In genomic region chr15:40436116-40436891, GRCh38 we compare ENCODE assay signal across 8 cellular contexts. TPM values are rescaled to one million over a fixed set of nuclear protein-coding genes. Genes with fewer than 3 reads are reported as not detected.
DNase-seq lines count a peak whose midpoint lies in the region; ATAC-seq and TF ChIP-seq lines count a peak whose summit lies in the region.

No MANE protein-coding gene starts in this region.

- H3K79me2 ChIP-seq in ACC112 (ENCODE audit: control insufficient read depth, insufficient read depth, low read length, unreplicated experiment), result no peaks in the 10 kb centered on the region

- H3K4me3 Mint-ChIP-seq in brain, result peak overlapping the region; percentile 78 to 95 (median 83)

- H3K36me3 ChIP-seq in ACC112 (ENCODE audit: insufficient read depth, low read length) (no peaks in the 10 kb centered on the region), H7 (replicated peaks; ENCODE audit: control insufficient read depth, insufficient read depth, low read length) (no peaks in the 10 kb centered on the region), mesodermal cell (ENCODE audit: control insufficient read depth, insufficient read depth, low read length) (no peaks in the 10 kb centered on the region)

- H3K27me3 ChIP-seq in ACC112 (ENCODE audit: insufficient read depth, low read length) (peaks cover 42% of the 10 kb centered on the region), H7 (ENCODE audit: control insufficient read depth, insufficient read depth, low read length) (peaks cover 29% of the 10 kb centered on the region)

- no peaks in the 10 kb centered on the region for H3K36me3 Mint-ChIP-seq in brain

- no peaks in the 10 kb centered on the region for H3K9me3 Mint-ChIP-seq in brain

- DNase-seq in H7 (peak; percentile 89), COLO829 (ENCODE audit: low spot score) (no peak)

- H2AFZ ChIP-seq in ACC112 (ENCODE audit: low read length, unreplicated experiment), result peak overlapping the region; percentile 77

- no peak for ATAC-seq in GM21381 (IDR thresholded peaks at IDR 0.05; ENCODE audit: unreplicated experiment)
- ATAC-seq in GM21619 (IDR thresholded peaks at IDR 0.05; ENCODE audit: unreplicated experiment), result no peak
- ATAC-seq in HG03571 (IDR thresholded peaks at IDR 0.05; ENCODE audit: unreplicated experiment), result no peak

- H3K27ac ChIP-seq in ACC112 (ENCODE audit: low read depth, low read length) (no peak overlapping the region), mesodermal cell (ENCODE audit: low read depth, low read length, severe bottlenecking) (no peak overlapping the region)

- peaks cover 66% of the 10 kb centered on the region for H3K27me3 Mint-ChIP-seq in brain

- H3K4me1 Mint-ChIP-seq in brain, result peaks cover 44% of the 10 kb centered on the region

- WGBS in mesodermal cell (ENCODE audit: insufficient coverage in 2 of 2), 2 experiments, result 0 to 4% methylated on average over 7 to 16 of the region's 39 CpGs

- peak overlapping the region in 3 of 5 experiments; percentile 16 to 58 (median 53) for H3K27ac Mint-ChIP-seq in brain

- peak overlapping the region; percentile 62 for H3K4me3 ChIP-seq in ACC112 (ENCODE audit: low read depth, low read length)
- peak overlapping the region; percentile 66 for H3K4me3 ChIP-seq in H7 (ENCODE audit: insufficient read depth, low read depth, low read length)
- H3K4me3 ChIP-seq in mesodermal cell (ENCODE audit: extremely low read depth, insufficient read depth, low read length, poor library complexity, severe bottlenecking), result peak overlapping the region; percentile 43

- H3K9me3 ChIP-seq in mesodermal cell (ENCODE audit: control insufficient read depth, low read length), result no peaks in the 10 kb centered on the region

- H3K4me1 ChIP-seq in ACC112 (ENCODE audit: control insufficient read depth, insufficient read depth, low read length, unreplicated experiment) (peaks cover 13% of the 10 kb centered on the region), mesodermal cell (ENCODE audit: control insufficient read depth, insufficient read depth, low read length, poor library complexity, severe bottlenecking) (peaks cover 27% of the 10 kb centered on the region)

- no peak for TF ChIP-seq CTCF in brain (conservative IDR thresholded peaks at IDR 0.05)

RNA-seq across cellular contexts. Expression of gene BAHD1, which starts 4.4 kb away (rescaled TPM):
- 45.7 and 47.4 TPM in 2 replicates for total RNA-seq in H7 (2014; rRNA removed; shearing (Covaris generic))
- 22.4 TPM for polyA plus RNA-seq in brain (ENCODE audit: insufficient read depth, low read depth, low replicate concordance)
- 17.0 TPM for polyA plus RNA-seq in mesodermal cell (2013, experiment 1 of 2)
- polyA plus RNA-seq in mesodermal cell (2013, experiment 2 of 2), result 13.6 TPM

RNA-seq across cellular contexts. Expression of gene IVD, which starts 30.7 kb away (rescaled TPM):
- 28.6 and 31.4 TPM in 2 replicates for total RNA-seq in H7 (2014; rRNA removed; shearing (Covaris generic))
- polyA plus RNA-seq in brain (ENCODE audit: insufficient read depth, low read depth, low replicate concordance), result 64.0 TPM
- polyA plus RNA-seq in mesodermal cell (2013, experiment 1 of 2), result 41.4 TPM
- polyA plus RNA-seq in mesodermal cell (2013, experiment 2 of 2), result 33.8 TPM

RNA-seq across cellular contexts. Expression of gene CHST14, which starts 34.5 kb away (rescaled TPM):
- total RNA-seq in H7 (2014; rRNA removed; shearing (Covaris generic)), result 11.7 and 15.2 TPM in 2 replicates
- polyA plus RNA-seq in brain (ENCODE audit: insufficient read depth, low read depth, low replicate concordance), result 13.5 TPM
- 37.1 TPM for polyA plus RNA-seq in mesodermal cell (2013, experiment 1 of 2)
- 33.7 TPM for polyA plus RNA-seq in mesodermal cell (2013, experiment 2 of 2)

RNA-seq across cellular contexts. Expression of gene KNSTRN, which starts 53.8 kb away (rescaled TPM):
- 72.2 and 104 TPM in 2 replicates for total RNA-seq in H7 (2014; rRNA removed; shearing (Covaris generic))
- 48.0 TPM for polyA plus RNA-seq in brain (ENCODE audit: insufficient read depth, low read depth, low replicate concordance)
- 55.3 TPM for polyA plus RNA-seq in mesodermal cell (2013, experiment 1 of 2)
- polyA plus RNA-seq in mesodermal cell (2013, experiment 2 of 2), result 68.6 TPM
